ENCODE assay signal across 9 cellular contexts in genomic region chrX:128019218-128019617, GRCh38. TPM values are rescaled to one million over a fixed set of nuclear protein-coding genes. Genes with fewer than 3 reads are reported as not detected.
"Had no signal": no experiment of that assay in that cellular context is flagged by ENCODE, and none has a peak within 500 bp of the region (broad histone marks: within the 10 kb centered on the region; RNA-seq: fewer than 3 reads in every experiment).

No MANE protein-coding gene starts in this region.

- H3K4me2 ChIP-seq: GM23338 had no signal

- ATAC-seq: GM23338 had no signal

- H3K4me3 ChIP-seq: GM23338 had no signal

- DNase-seq: H9, HCEC 1CT, KG1 had no signal

- FAIRE-seq: H1, H54, HTR-8/SVneo had no signal

RNA-seq across cellular contexts. Expression of gene ACTRT1, which starts 33.0 kb away (rescaled TPM):
- total RNA-seq: GM23338, H1, H9, HT-29 had no signal
- polyA plus RNA-seq: GM23338, IgD-negative memory B cell had no signal
